Comparison of ENCODE assay signal across 16 cellular contexts in the genomic region with DNA sequence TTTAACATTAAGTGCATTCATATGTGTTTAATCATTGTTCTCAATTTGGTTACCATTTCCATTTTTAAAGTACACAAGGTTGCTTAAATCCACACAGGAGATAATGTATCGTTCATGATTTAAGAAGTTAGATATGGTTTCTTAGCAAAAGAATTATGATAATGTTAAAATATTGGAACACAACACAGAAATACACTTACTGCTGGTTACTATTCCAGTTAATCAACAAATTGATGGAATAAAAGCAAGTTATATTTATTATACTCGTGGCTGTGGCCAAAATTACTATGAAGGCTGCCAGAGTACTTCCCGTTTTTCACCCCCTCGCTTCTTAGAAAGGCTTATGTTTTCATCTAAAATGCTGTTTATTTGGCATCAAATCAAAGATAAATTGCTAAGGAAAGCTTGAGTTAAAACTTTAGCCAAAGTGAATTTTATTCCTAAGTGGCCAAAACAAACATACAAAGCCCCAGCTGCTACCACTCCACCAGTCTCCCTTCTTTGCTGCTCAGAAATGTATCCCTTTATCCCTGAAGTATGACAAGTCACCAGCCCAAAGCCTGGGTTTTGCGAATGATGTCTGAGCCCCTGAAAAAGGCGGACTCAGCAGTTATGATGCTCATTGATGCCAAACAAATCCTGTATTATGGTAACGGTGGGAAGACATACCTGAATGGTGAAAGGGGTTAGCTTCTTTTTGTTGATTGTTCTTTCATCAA.
A peak's percentile ranks its signal among the peaks of the same experiment; 100 is the strongest.
DNase-seq lines count a peak whose midpoint lies in the region; ATAC-seq lines count a peak whose summit lies in the region.
"Had no signal": no experiment of that assay in that cellular context is flagged by ENCODE, and none has a peak within 500 bp of the region (broad histone marks: within the 10 kb centered on the region; RNA-seq: fewer than 3 reads in every experiment).

No MANE protein-coding gene starts in this region.

- no peak overlapping the region for H3K4me3 Mint-ChIP-seq in stimulated activated naive CD8-positive, alpha-beta T cell treated with anti-CD3 and anti-CD28 coated beads, Interleukin-15, Interleukin-2, amounts not matched to agents 100 ng/mL and 50 ng/mL, for 24 hours
- H3K4me3 Mint-ChIP-seq in central memory CD8-positive, alpha-beta T cell = no peak overlapping the region
- H3K4me3 Mint-ChIP-seq: naive B cell had no signal

- no peaks in the 10 kb centered on the region for H3K27me3 Mint-ChIP-seq in stimulated activated naive CD8-positive, alpha-beta T cell treated with anti-CD3 and anti-CD28 coated beads, Interleukin-15, Interleukin-2, amounts not matched to agents 100 ng/mL and 50 ng/mL, for 24 hours
- H3K27me3 Mint-ChIP-seq in central memory CD8-positive, alpha-beta T cell = no peaks in the 10 kb centered on the region
- H3K27me3 Mint-ChIP-seq: naive B cell had no signal

- H3K36me3 Mint-ChIP-seq in stimulated activated naive CD8-positive, alpha-beta T cell treated with anti-CD3 and anti-CD28 coated beads, Interleukin-15, Interleukin-2, amounts not matched to agents 100 ng/mL and 50 ng/mL, for 24 hours (ENCODE audit: low read depth) = peaks cover 93% of the 10 kb centered on the region
- peaks cover 93% of the 10 kb centered on the region for H3K36me3 Mint-ChIP-seq in central memory CD8-positive, alpha-beta T cell (ENCODE audit: insufficient read depth)

- H3K9me3 Mint-ChIP-seq in stimulated activated naive CD8-positive, alpha-beta T cell treated with anti-CD3 and anti-CD28 coated beads, Interleukin-15, Interleukin-2, amounts not matched to agents 100 ng/mL and 50 ng/mL, for 24 hours = no peaks in the 10 kb centered on the region
- no peaks in the 10 kb centered on the region for H3K9me3 Mint-ChIP-seq in central memory CD8-positive, alpha-beta T cell
- H3K9me3 Mint-ChIP-seq: naive B cell had no signal

- no peak for ATAC-seq in stimulated activated naive CD8-positive, alpha-beta T cell treated with anti-CD3 and anti-CD28 coated beads, Interleukin-15, Interleukin-2, amounts not matched to agents 100 U/mL and 50 U/mL, for 24 hours
- ATAC-seq in central memory CD8-positive, alpha-beta T cell (replicated peaks; ENCODE audit: extremely low read depth, poor library complexity, severe bottlenecking) = no peak
- ATAC-seq in HG02623 (IDR thresholded peaks at IDR 0.05; ENCODE audit: unreplicated experiment) (no peak), GM21381 (IDR thresholded peaks at IDR 0.05; ENCODE audit: unreplicated experiment) (no peak), HG03442 (IDR thresholded peaks at IDR 0.05; ENCODE audit: unreplicated experiment) (no peak)

- H3K27ac Mint-ChIP-seq in stimulated activated naive CD8-positive, alpha-beta T cell treated with anti-CD3 and anti-CD28 coated beads, Interleukin-15, Interleukin-2, amounts not matched to agents 100 ng/mL and 50 ng/mL, for 24 hours = peak overlapping the region; percentile 86
- peak overlapping the region; percentile 87 for H3K27ac Mint-ChIP-seq in central memory CD8-positive, alpha-beta T cell (ENCODE audit: low read depth)

- peak; percentile 2 for DNase-seq in NCI-H1105 treated with DMSO at 0.1 percent for 48 hours (lab: John Stamatoyannopoulos, UW)
- no peak for DNase-seq in NCI-H1105 (lab: John Stamatoyannopoulos, UW)
- DNase-seq in stimulated activated naive CD8-positive, alpha-beta T cell treated with anti-CD3 and anti-CD28 coated beads, Interleukin-15, Interleukin-2, amounts not matched to agents 100 U/mL and 50 U/mL, for 24 hours = no peak
- no peak for DNase-seq in central memory CD8-positive, alpha-beta T cell (ENCODE audit: low spot score in 2 of 2)
- DNase-seq: colonic mucosa; DMS53; islet precursor cell; naive B cell; NCI-H1417 treated with DMSO at 0.1 percent for 48 hours; NCI-H774; Peyer's patch; stimulated activated CD4-positive, alpha-beta T cell treated with anti-CD3 and anti-CD28 coated beads, Interleukin-12 subunit alpha, Interleukin-12 subunit beta, amount 100 ng/mL, for 4 hours had no signal

- peaks cover 71% of the 10 kb centered on the region for H3K4me1 Mint-ChIP-seq in stimulated activated naive CD8-positive, alpha-beta T cell treated with anti-CD3 and anti-CD28 coated beads, Interleukin-15, Interleukin-2, amounts not matched to agents 100 ng/mL and 50 ng/mL, for 24 hours (ENCODE audit: low read depth)
- peaks cover 49% of the 10 kb centered on the region for H3K4me1 Mint-ChIP-seq in central memory CD8-positive, alpha-beta T cell
